ENCODE assay signal across 8 cellular contexts in the genomic region with DNA sequence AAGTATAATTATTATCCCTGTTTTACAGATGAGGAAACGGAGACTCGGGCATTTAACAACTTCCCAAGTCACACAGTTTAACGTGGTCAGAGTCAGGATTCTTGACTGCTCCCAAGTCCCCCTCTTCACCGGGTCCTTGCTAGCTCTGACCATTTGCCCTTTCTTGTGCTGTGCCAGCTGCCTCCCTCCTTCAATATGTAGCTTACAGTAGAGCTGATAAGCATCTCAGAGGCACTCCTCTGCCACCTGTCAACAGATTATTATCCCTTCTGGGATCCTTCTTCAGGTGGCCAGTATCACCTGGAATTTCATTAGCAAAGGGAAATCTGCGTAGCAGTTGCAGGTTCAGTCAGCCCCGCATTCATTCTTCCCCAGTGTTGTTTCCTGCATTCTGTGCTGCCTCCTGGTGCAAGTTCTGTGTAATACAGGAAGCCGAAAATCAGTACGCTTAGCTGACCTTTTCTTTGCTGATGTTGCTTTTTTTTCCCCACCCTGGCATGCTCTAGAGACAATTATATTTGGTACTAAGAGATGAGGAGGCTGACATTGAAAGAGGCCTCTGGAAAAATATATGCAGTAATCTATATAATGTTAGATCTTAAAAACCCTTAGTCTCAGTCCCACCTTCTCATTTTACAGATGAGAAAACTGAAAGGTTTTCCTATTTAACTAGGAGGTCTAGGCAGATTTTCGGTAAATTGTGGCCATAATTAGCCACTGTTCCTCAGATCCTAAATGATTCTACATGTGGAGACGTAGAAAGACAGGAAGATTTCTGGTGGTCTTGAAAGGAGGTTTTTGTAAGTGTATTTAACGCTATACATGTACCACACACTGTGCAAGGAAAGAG. TPM values are rescaled to one million over a fixed set of nuclear protein-coding genes. Genes with fewer than 3 reads are reported as not detected.
A peak's percentile ranks its signal among the peaks of the same experiment; 100 is the strongest.
DNase-seq lines count a peak whose midpoint lies in the region; ATAC-seq and TF ChIP-seq lines count a peak whose summit lies in the region.

No MANE protein-coding gene starts in this region.

- H3K4me1 ChIP-seq in GM23248 (ENCODE audit: insufficient read depth) (no peaks in the 10 kb centered on the region), fibroblast of lung (ENCODE audit: control insufficient read depth, extremely low read depth, insufficient read depth, low read length) (no peaks in the 10 kb centered on the region), neuron (ENCODE audit: insufficient read depth, low read length) (no peaks in the 10 kb centered on the region)

- H3K79me2 ChIP-seq in GM23248 (ENCODE audit: insufficient read depth): no peaks in the 10 kb centered on the region
- H3K79me2 ChIP-seq in fibroblast of lung (ENCODE audit: control insufficient read depth, insufficient read depth, low read length): no peaks in the 10 kb centered on the region

- H3F3A ChIP-seq in GM23248 (ENCODE audit: insufficient read depth): peaks cover 3% of the 10 kb centered on the region; the same call in 1 of the 2 replicates

- peak; percentile 86 to 88 for TF ChIP-seq CTCF in fibroblast of lung (conservative IDR thresholded peaks at IDR 0.05 in 1 of 2, IDR thresholded peaks at IDR 0.05 in 1 of 2; ENCODE audit: low read depth in 1 of 2, low read length in 2 of 2)

- H3K9ac ChIP-seq in GM23248 (no peak overlapping the region), fibroblast of lung (ENCODE audit: insufficient read depth, low read length) (no peak overlapping the region)

- no peak overlapping the region for H2AFZ ChIP-seq in GM23248
- H2AFZ ChIP-seq in fibroblast of lung (ENCODE audit: low read length): no peak overlapping the region
- H2AFZ ChIP-seq in neuron (ENCODE audit: low read depth, low read length): peak overlapping the region; percentile 1

- no peaks in the 10 kb centered on the region for H3K36me3 ChIP-seq in GM23248 (ENCODE audit: low read depth)
- H3K36me3 ChIP-seq in fibroblast of lung (ENCODE audit: control insufficient read depth, insufficient read depth, low read length): peaks cover 1% of the 10 kb centered on the region
- H3K36me3 ChIP-seq in neuron (ENCODE audit: insufficient read depth, low read length): no peaks in the 10 kb centered on the region

- H3K9me3 ChIP-seq in GM23248 (ENCODE audit: low read depth) (no peaks in the 10 kb centered on the region), fibroblast of lung (ENCODE audit: control insufficient read depth, insufficient read depth, low read depth, low read length) (no peaks in the 10 kb centered on the region), neuron (ENCODE audit: low read length) (no peaks in the 10 kb centered on the region)

- H3K4me3 ChIP-seq in GM23248 (no peak overlapping the region), fibroblast of lung (replicated peaks in 1 of 4; ENCODE audit: control extremely low read depth in 1 of 4, insufficient read depth in 1 of 4, low read depth in 3 of 4, low read length in 4 of 4) (no peak overlapping the region), neuron (ENCODE audit: low read length) (no peak overlapping the region)

- DNase-seq in DMS114 treated with DMSO at 0.1 percent for 48 hours (lab: John Stamatoyannopoulos, UW; ENCODE audit: unreplicated experiment) (peak; percentile 37), GM23248 (peak; percentile 61), NCI-H69 (lab: John Stamatoyannopoulos, UW) (peak; percentile 79), fibroblast of lung (ENCODE audit: low read depth in 2 of 2) (peak; percentile 30 to 53)
- peak; percentile 7 for DNase-seq in activated CD8-positive, alpha-beta memory T cell treated with anti-CD3 and anti-CD28 coated beads, Interleukin-2, amount 50 U/mL, for 24 hours (ENCODE audit: extremely low read depth)

- 55 to 56% methylated on average over 11 of the region's 11 CpGs for WGBS in GM23248 (ENCODE audit: low coverage in 1 of 2, low lambda C conversion rate in 2 of 2, missing lambda C conversion rate in 2 of 2), 2 experiments

- H4K20me1 ChIP-seq in GM23248 (ENCODE audit: insufficient read depth) (no peaks in the 10 kb centered on the region), fibroblast of lung (ENCODE audit: control insufficient read depth, extremely low read depth, insufficient read depth, low read length) (no peaks in the 10 kb centered on the region)

- in situ Hi-C loops in GM23248 (cut with MboI): no loop called here

- H3K9me2 ChIP-seq in GM23248 (ENCODE audit: insufficient read depth): no peaks in the 10 kb centered on the region

- no peak for TF ChIP-seq POLR2A in GM18505 (IDR thresholded peaks at IDR 0.05; ENCODE audit: borderline replicate concordance, extremely low read depth, insufficient read depth, insufficient read length)

- H3K27me3 ChIP-seq in GM23248 (replicated peaks; ENCODE audit: insufficient read depth): no peaks in the 10 kb centered on the region
- H3K27me3 ChIP-seq in fibroblast of lung (ENCODE audit: control insufficient read depth, insufficient read depth, low read length): no peaks in the 10 kb centered on the region
- no peaks in the 10 kb centered on the region for H3K27me3 ChIP-seq in neuron (ENCODE audit: insufficient read depth, low read length)

- H3K4me2 ChIP-seq in GM23248 (ENCODE audit: unreplicated experiment): no peak overlapping the region
- H3K4me2 ChIP-seq in fibroblast of lung (ENCODE audit: extremely low read depth, insufficient read depth, low read length): no peak overlapping the region

- ATAC-seq in GM18505 (IDR thresholded peaks at IDR 0.05; ENCODE audit: unreplicated experiment) (no peak), GM21526 (IDR thresholded peaks at IDR 0.05; ENCODE audit: low FRiP score, unreplicated experiment) (no peak)

- no peak overlapping the region for H3K27ac ChIP-seq in GM23248
- H3K27ac ChIP-seq in fibroblast of lung (ENCODE audit: insufficient read depth, low read length): no peak overlapping the region

RNA-seq across cellular contexts. Expression of a gene that starts 24.8 kb away (rescaled TPM):
- total RNA-seq in GM23248 (2014; rRNA removed; shearing (Covaris generic)): 5.9 and 7.8 TPM in 2 replicates
- polyA plus RNA-seq in GM23248 (2016; fragmentation: Nextera tagmentation; extraction: Ambion mirVana): 4.1 and 4.6 TPM in 2 replicates
- 8.0 and 11.2 TPM in 2 replicates for total RNA-seq in fibroblast of lung
- polyA plus RNA-seq in fibroblast of lung: 5.4 and 7.0 TPM in 2 replicates
- polyA plus RNA-seq in fibroblast of lung (2012): 4.8 and 6.6 TPM in 2 replicates
- 1.8 and 3.0 TPM in 2 replicates for polyA minus RNA-seq in fibroblast of lung (ENCODE audit: low replicate concordance)

RNA-seq across cellular contexts. Expression of a gene that starts 38.7 kb away (rescaled TPM):
- total RNA-seq in GM23248 (2014; rRNA removed; shearing (Covaris generic)): 6.3 and 7.5 TPM in 2 replicates
- polyA plus RNA-seq in GM23248 (2016; fragmentation: Nextera tagmentation; extraction: Ambion mirVana) (6.7 and 8.1 TPM in 2 replicates), fibroblast of lung (10.1 and 12.3 TPM in 2 replicates)
- total RNA-seq in fibroblast of lung: 7.2 and 7.8 TPM in 2 replicates
- polyA plus RNA-seq in fibroblast of lung (2012): 6.2 and 7.6 TPM in 2 replicates
- 2.5 TPM in 1 of 2 replicates, not detected in the other for polyA minus RNA-seq in fibroblast of lung (ENCODE audit: low replicate concordance)

RNA-seq across cellular contexts. Expression of a gene that starts 53.3 kb away (rescaled TPM):
- 35.1 and 46.0 TPM in 2 replicates for total RNA-seq in GM23248 (2014; rRNA removed; shearing (Covaris generic))
- polyA plus RNA-seq in GM23248 (2016; fragmentation: Nextera tagmentation; extraction: Ambion mirVana) (47.2 and 47.7 TPM in 2 replicates), fibroblast of lung (19.8 and 33.7 TPM in 2 replicates)
- total RNA-seq in fibroblast of lung: 30.6 and 35.3 TPM in 2 replicates
- 17.5 and 30.2 TPM in 2 replicates for polyA plus RNA-seq in fibroblast of lung (2012)
- polyA minus RNA-seq in fibroblast of lung (ENCODE audit: low replicate concordance): 5.1 and 8.0 TPM in 2 replicates

Comparison
In these comparisons a context has a peak if more than half of its experiments do, and no peak if none do; other contexts are left out.
1. DNase-seq: peak in every context shown above with its lines; median percentile 79 in NCI-H69; 61 in GM23248; 42 in fibroblast of lung; 37 in DMS114 treated with DMSO at 0.1 percent for 48 hours; 7 in activated CD8-positive, alpha-beta memory T cell treated with anti-CD3 and anti-CD28 coated beads, Interleukin-2, amount 50 U/mL, for 24 hours.